ENCODE assay signal across 10 cellular contexts in genomic region chr1:226884116-226884515, GRCh38. TPM values are rescaled to one million over a fixed set of nuclear protein-coding genes. Genes with fewer than 3 reads are reported as not detected.
A peak's percentile ranks its signal among the peaks of the same experiment; 100 is the strongest.
DNase-seq lines count a peak whose midpoint lies in the region; ATAC-seq and TF ChIP-seq lines count a peak whose summit lies in the region.
"Had no signal": no experiment of that assay in that cellular context is flagged by ENCODE, and none has a peak within 500 bp of the region (broad histone marks: within the 10 kb centered on the region; RNA-seq: fewer than 3 reads in every experiment).

No MANE protein-coding gene starts in this region.

- no peaks in the 10 kb centered on the region for H3K27me3 Mint-ChIP-seq in activated T-cell treated with anti-CD3 and anti-CD28 coated beads, Interleukin-2, amount 50 U/mL, for 72 hours (ENCODE audit: low read depth)
- no peaks in the 10 kb centered on the region for H3K27me3 Mint-ChIP-seq in activated T-helper 2 cell treated with anti-CD3 and anti-CD28 coated beads, Interferon-gamma antibody, Interleukin-2, Interleukin-4, amounts not matched to agents 10 μg/mL and 5 μg/mL and 100 μg/mL, durations not matched to agents 14 hours and 24 hours and 36 hours (ENCODE audit: low read depth)
- H3K27me3 Mint-ChIP-seq: progenitor cell of endocrine pancreas had no signal

- no peaks in the 10 kb centered on the region for H3K36me3 ChIP-seq in testis (ENCODE audit: low read depth, missing control alignments)
- H3K36me3 ChIP-seq: vagina had no signal

- no peak for ATAC-seq in activated T-cell treated with anti-CD3 and anti-CD28 coated beads, Interleukin-2, amount 50 U/mL, for 72 hours (replicated peaks in 1 of 2)
- no peak for ATAC-seq in stimulated activated effector memory CD8-positive, alpha-beta T cell treated with anti-CD3 and anti-CD28 coated beads, Interleukin-12 subunit alpha, Interleukin-12 subunit beta, amount 100 ng/mL, for 72 hours
- no peak for ATAC-seq in GM21423 (IDR thresholded peaks at IDR 0.05; ENCODE audit: unreplicated experiment)

- no peak for TF ChIP-seq POLR2A in testis (IDR thresholded peaks at IDR 0.05)

- intact Hi-C loops in activated T-helper 2 cell treated with anti-CD3 and anti-CD28 coated beads, Interferon-gamma antibody, Interleukin-2, Interleukin-4, amounts not matched to agents 10 μg/mL and 5 μg/mL and 100 μg/mL, durations not matched to agents 14 hours and 24 hours and 36 hours (cut with micrococcal nuclease), result loop anchor here (5.0 kb wide), 3 partner anchors 147 to 1583 kb away; partner anchors contain the start of gene ITPKB
- intact Hi-C loops in testis (cut with DNase I; ENCODE audit: low total_unique reads), result no loop called here

- DNase-seq in activated T-cell treated with anti-CD3 and anti-CD28 coated beads, Interleukin-2, amount 50 U/mL, for 72 hours, result no peak
- DNase-seq in activated T-cell treated with anti-CD3 and anti-CD28 coated beads, Interleukin-2, amount 50 U/mL, for 48 hours, result no peak
- peak; percentile 53 for DNase-seq in MV-4-11 (lab: John Stamatoyannopoulos, UW)
- DNase-seq in activated T-helper 2 cell treated with anti-CD3 and anti-CD28 coated beads, Interferon-gamma antibody, Interleukin-2, Interleukin-4, amounts not matched to agents 10 μg/mL and 5 μg/mL and 100 μg/mL, durations not matched to agents 14 hours and 24 hours and 36 hours (ENCODE audit: low spot score), result no peak
- DNase-seq in stimulated activated effector memory CD8-positive, alpha-beta T cell treated with anti-CD3 and anti-CD28 coated beads, Interleukin-12 subunit alpha, Interleukin-12 subunit beta, amount 100 ng/mL, for 72 hours (ENCODE audit: low spot score in 2 of 2), result no peak
- DNase-seq in testis, result no peak
- DNase-seq in NCI-H2107 (lab: John Stamatoyannopoulos, UW), result no peak

- no peak for TF ChIP-seq CTCF in testis (IDR thresholded peaks at IDR 0.05)

- H3K36me3 Mint-ChIP-seq in activated T-cell treated with anti-CD3 and anti-CD28 coated beads, Interleukin-2, amount 50 U/mL, for 72 hours (ENCODE audit: insufficient read depth in 2 of 2), result peaks cover 0 to 8% of the 10 kb centered on the region in 2 donors
- peaks cover 42% of the 10 kb centered on the region for H3K36me3 Mint-ChIP-seq in activated T-helper 2 cell treated with anti-CD3 and anti-CD28 coated beads, Interferon-gamma antibody, Interleukin-2, Interleukin-4, amounts not matched to agents 10 μg/mL and 5 μg/mL and 100 μg/mL, durations not matched to agents 14 hours and 24 hours and 36 hours (ENCODE audit: low read depth)
- peaks cover 20% of the 10 kb centered on the region for H3K36me3 Mint-ChIP-seq in stimulated activated effector memory CD8-positive, alpha-beta T cell treated with anti-CD3 and anti-CD28 coated beads, Interleukin-12 subunit alpha, Interleukin-12 subunit beta, amount 100 ng/mL, for 72 hours

- no peak overlapping the region for H3K27ac ChIP-seq in testis
- H3K27ac ChIP-seq: vagina had no signal

- H3K4me1 ChIP-seq in testis, result peaks cover 17% of the 10 kb centered on the region

- H3K4me3 Mint-ChIP-seq in activated T-cell treated with anti-CD3 and anti-CD28 coated beads, Interleukin-2, amount 50 U/mL, for 72 hours, result peak overlapping the region; percentile 53 to 72
- H3K4me3 Mint-ChIP-seq in activated T-helper 2 cell treated with anti-CD3 and anti-CD28 coated beads, Interferon-gamma antibody, Interleukin-2, Interleukin-4, amounts not matched to agents 10 μg/mL and 5 μg/mL and 100 μg/mL, durations not matched to agents 14 hours and 24 hours and 36 hours (ENCODE audit: low read depth), result no peak overlapping the region
- no peak overlapping the region for H3K4me3 Mint-ChIP-seq in stimulated activated effector memory CD8-positive, alpha-beta T cell treated with anti-CD3 and anti-CD28 coated beads, Interleukin-12 subunit alpha, Interleukin-12 subunit beta, amount 100 ng/mL, for 72 hours

- no peaks in the 10 kb centered on the region for H3K27me3 ChIP-seq in testis
- H3K27me3 ChIP-seq: vagina had no signal

- WGBS in testis, 2 donors, result 81 to 85% methylated on average over 5 of the region's 5 CpGs

- H3K4me1 Mint-ChIP-seq in activated T-cell treated with anti-CD3 and anti-CD28 coated beads, Interleukin-2, amount 50 U/mL, for 72 hours (ENCODE audit: low read depth), result peaks cover 59% of the 10 kb centered on the region
- peaks cover 57% of the 10 kb centered on the region for H3K4me1 Mint-ChIP-seq in activated T-helper 2 cell treated with anti-CD3 and anti-CD28 coated beads, Interferon-gamma antibody, Interleukin-2, Interleukin-4, amounts not matched to agents 10 μg/mL and 5 μg/mL and 100 μg/mL, durations not matched to agents 14 hours and 24 hours and 36 hours (ENCODE audit: low read depth)
- peaks cover 46% of the 10 kb centered on the region for H3K4me1 Mint-ChIP-seq in stimulated activated effector memory CD8-positive, alpha-beta T cell treated with anti-CD3 and anti-CD28 coated beads, Interleukin-12 subunit alpha, Interleukin-12 subunit beta, amount 100 ng/mL, for 72 hours

- peak overlapping the region; percentile 88 for H3K27ac Mint-ChIP-seq in activated T-cell treated with anti-CD3 and anti-CD28 coated beads, Interleukin-2, amount 50 U/mL, for 72 hours
- peak overlapping the region; percentile 59 for H3K27ac Mint-ChIP-seq in activated T-helper 2 cell treated with anti-CD3 and anti-CD28 coated beads, Interferon-gamma antibody, Interleukin-2, Interleukin-4, amounts not matched to agents 10 μg/mL and 5 μg/mL and 100 μg/mL, durations not matched to agents 14 hours and 24 hours and 36 hours
- H3K27ac Mint-ChIP-seq in stimulated activated effector memory CD8-positive, alpha-beta T cell treated with anti-CD3 and anti-CD28 coated beads, Interleukin-12 subunit alpha, Interleukin-12 subunit beta, amount 100 ng/mL, for 72 hours, result peak overlapping the region; percentile 96
- H3K27ac Mint-ChIP-seq: progenitor cell of endocrine pancreas had no signal

- no peak overlapping the region for H3K4me3 ChIP-seq in testis
- H3K4me3 ChIP-seq: vagina had no signal

- H3K9me3 ChIP-seq in testis, result no peaks in the 10 kb centered on the region
- H3K9me3 ChIP-seq: vagina had no signal

- H3K9me3 Mint-ChIP-seq in activated T-cell treated with anti-CD3 and anti-CD28 coated beads, Interleukin-2, amount 50 U/mL, for 72 hours, result no peaks in the 10 kb centered on the region
- H3K9me3 Mint-ChIP-seq in activated T-helper 2 cell treated with anti-CD3 and anti-CD28 coated beads, Interferon-gamma antibody, Interleukin-2, Interleukin-4, amounts not matched to agents 10 μg/mL and 5 μg/mL and 100 μg/mL, durations not matched to agents 14 hours and 24 hours and 36 hours, result no peaks in the 10 kb centered on the region
- no peaks in the 10 kb centered on the region for H3K9me3 Mint-ChIP-seq in stimulated activated effector memory CD8-positive, alpha-beta T cell treated with anti-CD3 and anti-CD28 coated beads, Interleukin-12 subunit alpha, Interleukin-12 subunit beta, amount 100 ng/mL, for 72 hours

RNA-seq across cellular contexts. Expression of gene PSEN2, which starts 13.7 kb away (rescaled TPM):
- total RNA-seq in activated T-cell treated with anti-CD3 and anti-CD28 coated beads, Interleukin-2, amount 50 U/mL, for 72 hours, result 10 to 100 TPM; 10.7 to 11.7 TPM
- total RNA-seq in activated T-helper 2 cell treated with anti-CD3 and anti-CD28 coated beads, Interferon-gamma antibody, Interleukin-2, Interleukin-4, amounts not matched to agents 10 μg/mL and 5 μg/mL and 100 μg/mL, durations not matched to agents 14 hours and 24 hours and 36 hours, result 13.9 and 17.0 TPM in 2 replicates
- total RNA-seq in testis, result 100 to 1,000 TPM in 1 of 2 donors, 10 to 100 TPM in 1; 87.8 to 107 TPM
- polyA plus RNA-seq in testis (ENCODE audit: insufficient read depth, low read depth, low replicate concordance), result 40.7 TPM

RNA-seq across cellular contexts. Expression of gene COQ8A, which starts 56.0 kb away (rescaled TPM):
- 10 to 100 TPM; 24.2 to 32.2 TPM for total RNA-seq in activated T-cell treated with anti-CD3 and anti-CD28 coated beads, Interleukin-2, amount 50 U/mL, for 72 hours
- total RNA-seq in activated T-helper 2 cell treated with anti-CD3 and anti-CD28 coated beads, Interferon-gamma antibody, Interleukin-2, Interleukin-4, amounts not matched to agents 10 μg/mL and 5 μg/mL and 100 μg/mL, durations not matched to agents 14 hours and 24 hours and 36 hours, result 28.0 and 30.4 TPM in 2 replicates
- total RNA-seq in testis, result 10 to 100 TPM; 39.2 to 46.8 TPM
- 34.4 TPM for polyA plus RNA-seq in testis (ENCODE audit: insufficient read depth, low read depth, low replicate concordance)

Comparison
In these comparisons a context has a peak if more than half of its experiments do, and no peak if none do; other contexts are left out.
1. H3K4me3 Mint-ChIP-seq: peak in activated T-cell treated with anti-CD3 and anti-CD28 coated beads, Interleukin-2, amount 50 U/mL, for 72 hours (2 of 2); none in activated T-helper 2 cell treated with anti-CD3 and anti-CD28 coated beads, Interferon-gamma antibody, Interleukin-2, Interleukin-4, amounts not matched to agents 10 μg/mL and 5 μg/mL and 100 μg/mL, durations not matched to agents 14 hours and 24 hours and 36 hours (single experiment) and stimulated activated effector memory CD8-positive, alpha-beta T cell treated with anti-CD3 and anti-CD28 coated beads, Interleukin-12 subunit alpha, Interleukin-12 subunit beta, amount 100 ng/mL, for 72 hours (single experiment).
2. Peak in every context shown above with its lines, with median percentiles within 50 percentile points of each other: H3K27ac Mint-ChIP-seq.